28 cellular contexts compared by ENCODE assay signal in the genomic region with DNA sequence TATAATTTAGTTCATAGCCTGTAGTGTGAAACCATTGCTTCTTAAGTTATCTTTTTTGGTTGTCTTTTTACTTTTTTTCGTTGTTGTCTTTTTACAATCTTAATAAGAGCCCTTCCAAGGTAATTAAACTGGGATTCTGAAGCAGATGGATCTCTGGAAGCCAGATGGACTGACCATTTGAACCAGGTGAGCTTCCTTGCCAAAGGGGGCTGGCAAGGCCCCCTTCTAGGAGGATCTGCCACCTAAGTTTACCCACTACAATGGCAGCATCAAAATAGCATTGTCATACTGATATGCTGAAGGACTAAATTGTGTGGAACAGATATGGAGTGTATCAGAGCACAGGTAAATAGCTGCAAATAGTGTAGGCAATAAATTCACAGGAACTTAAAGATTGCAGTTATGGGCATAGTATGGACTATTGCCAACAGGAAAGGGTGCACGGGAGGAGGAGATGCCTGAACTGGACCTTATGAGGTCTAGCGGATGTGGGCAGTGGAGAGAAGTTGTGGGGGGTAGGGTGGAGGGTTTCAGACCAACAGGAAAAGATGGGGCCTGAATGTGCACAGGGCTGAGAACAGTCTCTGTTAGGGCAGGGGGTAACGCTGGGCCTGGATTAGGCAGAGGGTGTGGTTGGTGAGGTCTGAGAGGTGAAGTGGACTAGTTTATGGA.
DNase-seq lines count a peak whose midpoint lies in the region; ATAC-seq, FAIRE-seq and TF ChIP-seq lines count a peak whose summit lies in the region.
"Had no signal": no experiment of that assay in that cellular context is flagged by ENCODE, and none has a peak within 500 bp of the region (broad histone marks: within the 10 kb centered on the region; RNA-seq: fewer than 3 reads in every experiment).

No MANE protein-coding gene starts in this region.

- no peak for FAIRE-seq in small intestine (lab: Jason Lieb, UNC)

- peaks cover 2% of the 10 kb centered on the region for H3K4me1 Mint-ChIP-seq in activated CD4-positive, alpha-beta T cell treated with anti-CD3 and anti-CD28 coated beads, Interleukin-2, amount 10 ng/mL, durations not matched to agents 24 days and 14 days
- peaks cover 5% of the 10 kb centered on the region for H3K4me1 Mint-ChIP-seq in activated CD4-positive, alpha-beta T cell treated with anti-CD3 and anti-CD28 coated beads for 36 hours

- H3K4me3 Mint-ChIP-seq in activated CD4-positive, alpha-beta T cell treated with anti-CD3 and anti-CD28 coated beads, Interleukin-2, amount 10 ng/mL, durations not matched to agents 24 days and 14 days = no peak overlapping the region
- H3K4me3 Mint-ChIP-seq in activated CD4-positive, alpha-beta T cell treated with anti-CD3 and anti-CD28 coated beads for 36 hours = no peak overlapping the region
- H3K4me3 Mint-ChIP-seq: activated T-cell treated with anti-CD3 and anti-CD28 coated beads, Interleukin-2, amount 50 U/mL, for 4 hours; brain; CD8-positive, alpha-beta T cell; memory B cell; type B pancreatic cell had no signal

- H3K9me3 Mint-ChIP-seq in activated CD4-positive, alpha-beta T cell treated with anti-CD3 and anti-CD28 coated beads, Interleukin-2, amount 10 ng/mL, durations not matched to agents 24 days and 14 days = no peaks in the 10 kb centered on the region
- H3K9me3 Mint-ChIP-seq in activated CD4-positive, alpha-beta T cell treated with anti-CD3 and anti-CD28 coated beads for 36 hours (ENCODE audit: low read depth) = no peaks in the 10 kb centered on the region
- H3K9me3 Mint-ChIP-seq: activated T-cell treated with anti-CD3 and anti-CD28 coated beads, Interleukin-2, amount 50 U/mL, for 4 hours; brain; CD8-positive, alpha-beta T cell; memory B cell; type B pancreatic cell had no signal

- CTCF ChIA-PET in activated CD4-positive, alpha-beta T cell treated with anti-CD3 and anti-CD28 coated beads for 36 hours (lab: Charles Lee) = interaction anchor here (0.6 kb wide), 1 partner anchor 1626 kb away, joined by 3 read pairs; no protein-coding TSS in a partner anchor

- WGBS in small intestine, 3 donors = 20 to 60% (median 24%) methylated on average over 4 of the region's 4 CpGs

- H3K9me3 ChIP-seq in small intestine (ENCODE audit: control insufficient read depth, low read depth) = no peaks in the 10 kb centered on the region
- H3K9me3 ChIP-seq in upper lobe of right lung = no peaks in the 10 kb centered on the region
- H3K9me3 ChIP-seq: adrenal gland had no signal

- POLR2A ChIA-PET in activated CD4-positive, alpha-beta T cell treated with anti-CD3 and anti-CD28 coated beads for 36 hours (lab: Charles Lee) = no interaction called here

- H3K36me3 Mint-ChIP-seq in activated CD4-positive, alpha-beta T cell treated with anti-CD3 and anti-CD28 coated beads, Interleukin-2, amount 10 ng/mL, durations not matched to agents 24 days and 14 days (ENCODE audit: low read depth) = no peaks in the 10 kb centered on the region
- no peaks in the 10 kb centered on the region for H3K36me3 Mint-ChIP-seq in activated CD4-positive, alpha-beta T cell treated with anti-CD3 and anti-CD28 coated beads for 36 hours (ENCODE audit: low read depth)
- H3K36me3 Mint-ChIP-seq: brain; CD8-positive, alpha-beta T cell; memory B cell; type B pancreatic cell had no signal

- H3K27ac ChIP-seq in VCaP = peak overlapping the region; percentile 21; the same call in 1 of the 2 replicates
- H3K27ac ChIP-seq in small intestine (ENCODE audit: low read depth in 1 of 2, low read length in 1 of 2) = no peak overlapping the region
- H3K27ac ChIP-seq in upper lobe of right lung = no peak overlapping the region
- H3K27ac ChIP-seq: adrenal gland had no signal

- H3K4me1 ChIP-seq in small intestine (ENCODE audit: control insufficient read depth in 2 of 2, insufficient read depth in 1 of 2, low read depth in 1 of 2, low read length in 1 of 2) (no peaks in the 10 kb centered on the region), upper lobe of right lung (no peaks in the 10 kb centered on the region)
- H3K4me1 ChIP-seq: adrenal gland had no signal

- no peak overlapping the region for H3K27ac Mint-ChIP-seq in activated CD4-positive, alpha-beta T cell treated with anti-CD3 and anti-CD28 coated beads, Interleukin-2, amount 10 ng/mL, durations not matched to agents 24 days and 14 days
- no peak overlapping the region for H3K27ac Mint-ChIP-seq in activated CD4-positive, alpha-beta T cell treated with anti-CD3 and anti-CD28 coated beads for 36 hours
- H3K27ac Mint-ChIP-seq: CD8-positive, alpha-beta T cell; memory B cell; type B pancreatic cell had no signal

- DNase-seq in activated CD4-positive, alpha-beta T cell treated with anti-CD3 and anti-CD28 coated beads, Interleukin-2, amount 10 ng/mL, durations not matched to agents 24 days and 14 days = peak; percentile 37
- no peak for DNase-seq in activated CD4-positive, alpha-beta T cell treated with anti-CD3 and anti-CD28 coated beads for 36 hours
- DNase-seq in HT1080 (ENCODE audit: low read depth) (peak; percentile 34), small intestine (peak; percentile 29), upper lobe of right lung (no peak), KG1 (lab: John Stamatoyannopoulos, UW) (no peak)
- DNase-seq: activated CD4-positive, CD25-positive, alpha-beta regulatory T cell treated with anti-CD3 and anti-CD28 coated beads, Interleukin-2, amount 50 U/mL, for 72 hours; activated CD8-positive, alpha-beta memory T cell treated with anti-CD3 and anti-CD28 coated beads for 24 hours; activated T-cell treated with anti-CD3 and anti-CD28 coated beads, Interleukin-2, amount 50 U/mL, for 4 hours; adrenal gland; AML-193; CD8-positive, alpha-beta T cell; DMS53; effector CD4-positive, alpha-beta T cell; GF-D8; head of caudate nucleus; Karpas-422; left cardiac atrium; NCI-H187; occipital lobe; SW 1271; T1000 had no signal

- H3K27me3 ChIP-seq in small intestine (ENCODE audit: control insufficient read depth in 2 of 2, insufficient read depth in 2 of 2, low read length in 2 of 2) (no peaks in the 10 kb centered on the region), upper lobe of right lung (no peaks in the 10 kb centered on the region)
- H3K27me3 ChIP-seq: adrenal gland had no signal

- peaks cover 4% of the 10 kb centered on the region for H3K27me3 Mint-ChIP-seq in activated CD4-positive, alpha-beta T cell treated with anti-CD3 and anti-CD28 coated beads, Interleukin-2, amount 10 ng/mL, durations not matched to agents 24 days and 14 days
- peaks cover 13% of the 10 kb centered on the region for H3K27me3 Mint-ChIP-seq in activated CD4-positive, alpha-beta T cell treated with anti-CD3 and anti-CD28 coated beads for 36 hours
- H3K27me3 Mint-ChIP-seq: brain, type B pancreatic cell had no signal

- no peak for ATAC-seq in activated CD4-positive, alpha-beta T cell treated with anti-CD3 and anti-CD28 coated beads for 36 hours
- no peak for ATAC-seq in upper lobe of right lung
- ATAC-seq in SK-N-SH treated with all-trans-retinoic acid at 6 μM for 48 hours = no peak
- ATAC-seq: activated T-cell treated with anti-CD3 and anti-CD28 coated beads, Interleukin-2, amount 50 U/mL, for 4 hours; CD8-positive, alpha-beta T cell; left cardiac atrium; Right ventricle myocardium inferior had no signal

- H3K4me3 ChIP-seq in small intestine (ENCODE audit: low read depth in 1 of 2, low read length in 2 of 2) (no peak overlapping the region), upper lobe of right lung (no peak overlapping the region)
- H3K4me3 ChIP-seq: adrenal gland had no signal

- intact Hi-C loops in activated CD4-positive, alpha-beta T cell treated with anti-CD3 and anti-CD28 coated beads, Interleukin-2, amount 10 ng/mL, durations not matched to agents 24 days and 14 days (cut with micrococcal nuclease) = no loop called here
- intact Hi-C loops in activated CD4-positive, alpha-beta T cell treated with anti-CD3 and anti-CD28 coated beads for 36 hours (cut with DNase I, micrococcal nuclease) = no loop called here
- intact Hi-C loops in upper lobe of right lung (cut with DNase I) = no loop called here

- TF ChIP-seq CTCF in VCaP (conservative IDR thresholded peaks at IDR 0.05) (no peak), upper lobe of right lung (IDR thresholded peaks at IDR 0.05) (no peak)

- no peaks in the 10 kb centered on the region for H3K36me3 ChIP-seq in small intestine (ENCODE audit: control insufficient read depth in 2 of 2, insufficient read depth in 2 of 2, low read length in 2 of 2)
- no peaks in the 10 kb centered on the region for H3K36me3 ChIP-seq in upper lobe of right lung
- H3K36me3 ChIP-seq: adrenal gland had no signal

TF ChIP-seq in SK-N-SH treated with all-trans-retinoic acid at 6 μM for 48 hours, 23 proteins besides CTCF, POLR2A, EP300 and RAD21:
- TF ChIP-seq ARNTL (CRISPR knock-in tag; IDR thresholded peaks at IDR 0.05; ENCODE audit: borderline replicate concordance, low read depth) (no peak), SNAI2 (CRISPR knock-in tag; IDR thresholded peaks at IDR 0.05) (no peak)

Comparison
In these comparisons a context has a peak if more than half of its experiments do, and no peak if none do; other contexts are left out.
1. DNase-seq: peak in activated CD4-positive, alpha-beta T cell treated with anti-CD3 and anti-CD28 coated beads, Interleukin-2, amount 10 ng/mL, durations not matched to agents 24 days and 14 days (single experiment), HT1080 (single experiment) and small intestine (single experiment); none in activated CD4-positive, alpha-beta T cell treated with anti-CD3 and anti-CD28 coated beads for 36 hours (single experiment), upper lobe of right lung (single experiment) and KG1 (single experiment).